Comparison of ENCODE assay signal across 1 cellular context in the genomic region with DNA sequence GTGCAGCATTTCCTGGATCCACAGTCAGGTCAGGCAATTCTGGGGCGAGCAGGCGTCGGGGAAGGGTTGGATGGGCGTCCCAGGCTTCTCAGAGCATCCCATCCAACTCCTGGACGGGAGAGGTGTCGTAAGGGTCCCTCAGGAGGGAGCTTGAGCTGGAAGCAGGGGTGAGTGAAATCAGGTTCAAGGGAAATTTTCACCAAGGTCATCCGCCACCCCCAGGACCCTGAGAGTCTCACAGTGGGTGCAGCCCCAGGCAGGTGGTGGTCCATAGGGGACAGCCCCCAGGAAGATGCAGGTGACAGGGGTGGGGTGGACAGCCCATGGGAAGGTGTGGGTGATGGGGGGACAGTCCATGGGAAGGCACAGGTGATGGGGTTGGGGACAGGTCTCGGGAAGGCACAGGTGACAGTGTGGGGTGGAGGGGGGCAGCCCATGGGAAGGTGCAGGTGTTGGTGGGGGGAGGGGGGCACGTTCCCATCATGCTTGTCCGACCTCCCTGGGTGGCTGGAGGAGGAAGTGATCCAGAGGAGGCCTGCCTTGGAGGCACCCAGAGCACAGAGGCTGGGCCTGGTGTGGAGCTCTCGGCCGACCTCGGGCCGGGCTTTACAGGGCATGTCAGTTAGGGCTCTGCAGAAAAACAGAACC.
TF ChIP-seq lines count a peak whose summit lies in the region.

No MANE protein-coding gene starts in this region.

TF ChIP-seq in SK-N-SH treated with all-trans-retinoic acid at 6 μM for 48 hours, 23 proteins besides CTCF, POLR2A, EP300 and RAD21 (continued from another document):
- TF ChIP-seq, protein P1, sequence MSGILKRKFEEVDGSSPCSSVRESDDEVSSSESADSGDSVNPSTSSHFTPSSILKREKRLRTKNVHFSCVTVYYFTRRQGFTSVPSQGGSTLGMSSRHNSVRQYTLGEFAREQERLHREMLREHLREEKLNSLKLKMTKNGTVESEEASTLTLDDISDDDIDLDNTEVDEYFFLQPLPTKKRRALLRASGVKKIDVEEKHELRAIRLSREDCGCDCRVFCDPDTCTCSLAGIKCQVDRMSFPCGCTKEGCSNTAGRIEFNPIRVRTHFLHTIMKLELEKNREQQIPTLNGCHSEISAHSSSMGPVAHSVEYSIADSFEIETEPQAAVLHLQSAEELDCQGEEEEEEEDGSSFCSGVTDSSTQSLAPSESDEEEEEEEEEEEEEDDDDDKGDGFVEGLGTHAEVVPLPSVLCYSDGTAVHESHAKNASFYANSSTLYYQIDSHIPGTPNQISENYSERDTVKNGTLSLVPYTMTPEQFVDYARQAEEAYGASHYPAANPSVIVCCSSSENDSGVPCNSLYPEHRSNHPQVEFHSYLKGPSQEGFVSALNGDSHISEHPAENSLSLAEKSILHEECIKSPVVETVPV (CRISPR knock-in tag; IDR thresholded peaks at IDR 0.05): no peak
- no peak for TF ChIP-seq ZNF565 (CRISPR knock-in tag; conservative IDR thresholded peaks at IDR 0.05; ENCODE audit: low read depth)
- no peak for TF ChIP-seq RARB (CRISPR knock-in tag; IDR thresholded peaks at IDR 0.05)
